Comparison of ENCODE assay signal across 21 cellular contexts in genomic region chr4:184259866-184260265, GRCh38. TPM values are rescaled to one million over a fixed set of nuclear protein-coding genes. Genes with fewer than 3 reads are reported as not detected.
DNase-seq lines count a peak whose midpoint lies in the region; ATAC-seq and TF ChIP-seq lines count a peak whose summit lies in the region.
"Had no signal": no experiment of that assay in that cellular context is flagged by ENCODE, and none has a peak within 500 bp of the region (broad histone marks: within the 10 kb centered on the region; RNA-seq: fewer than 3 reads in every experiment).

No MANE protein-coding gene starts in this region.

- H2BK120ac ChIP-seq in mesendoderm (ENCODE audit: low read depth, low read length), result no peak overlapping the region

- H3K27me3 Mint-ChIP-seq in progenitor cell of endocrine pancreas, result no peaks in the 10 kb centered on the region
- H3K27me3 Mint-ChIP-seq: CD4-positive, alpha-beta T cell had no signal

- H3K4me3 ChIP-seq in colonic mucosa, result no peak overlapping the region
- no peak overlapping the region for H3K4me3 ChIP-seq in mesendoderm (ENCODE audit: low read length)
- H3K4me3 ChIP-seq: A549, GM12878, GM23248 had no signal

- no peak overlapping the region for H3K23ac ChIP-seq in mesendoderm (ENCODE audit: low read length)

- no peak overlapping the region for H3K4ac ChIP-seq in mesendoderm (ENCODE audit: low read depth, low read length)

- H3K36me3 Mint-ChIP-seq in progenitor cell of endocrine pancreas (ENCODE audit: insufficient read depth), result no peaks in the 10 kb centered on the region

- no peak overlapping the region for H3K56ac ChIP-seq in mesendoderm (ENCODE audit: low read length)

- H3K9ac ChIP-seq in colonic mucosa (ENCODE audit: low read depth in 2 of 2, low read length in 2 of 2) (no peak overlapping the region), mesendoderm (ENCODE audit: low read length) (no peak overlapping the region)
- H3K9ac ChIP-seq: GM23248 had no signal

- H3K4me3 Mint-ChIP-seq in progenitor cell of endocrine pancreas (ENCODE audit: low read depth), result no peak overlapping the region
- H3K4me3 Mint-ChIP-seq: CD4-positive, alpha-beta T cell had no signal

- TF ChIP-seq CTCF in colonic mucosa (IDR thresholded peaks at IDR 0.05), result no peak
- no peak for TF ChIP-seq CTCF in progenitor cell of endocrine pancreas (IDR thresholded peaks at IDR 0.05; ENCODE audit: unreplicated experiment)

- no peak overlapping the region for H4K8ac ChIP-seq in mesendoderm (ENCODE audit: low read depth, low read length)

- no peak overlapping the region for H2AK5ac ChIP-seq in mesendoderm (ENCODE audit: low read length)

- no peak overlapping the region for H3K4me2 ChIP-seq in mesendoderm (ENCODE audit: low read length)
- H3K4me2 ChIP-seq: A549 had no signal

- ATAC-seq in GM21825 (IDR thresholded peaks at IDR 0.05; ENCODE audit: unreplicated experiment), result no peak
- no peak for ATAC-seq in HG03139 (IDR thresholded peaks at IDR 0.05; ENCODE audit: unreplicated experiment)
- ATAC-seq: A549, GM12878 had no signal

- H3K27me3 ChIP-seq in colonic mucosa (no peaks in the 10 kb centered on the region), mesendoderm (ENCODE audit: insufficient read depth, low read length, poor library complexity) (no peaks in the 10 kb centered on the region)

- DNase-seq in NCI-H82 (lab: John Stamatoyannopoulos, UW) (peak; percentile 5), NCI-H82 treated with DMSO at 0.1 percent for 48 hours (lab: John Stamatoyannopoulos, UW; ENCODE audit: unreplicated experiment) (no peak), colonic mucosa (peak; percentile 1), mesendoderm (no peak), progenitor cell of endocrine pancreas (ENCODE audit: low spot score, unreplicated experiment) (no peak), DMS53 (lab: John Stamatoyannopoulos, UW) (no peak)
- DNase-seq: AML-193; Caco-2; CD4-positive, alpha-beta T cell; DMS79 treated with DMSO at 0.1 percent for 48 hours; GF-D8; GM23248; HCEC 1CT; IMR-90 had no signal

- H3K79me2 ChIP-seq in mesendoderm (ENCODE audit: control insufficient read depth, insufficient read depth, low read length), result no peaks in the 10 kb centered on the region

- H2BK5ac ChIP-seq in mesendoderm (ENCODE audit: low read length), result no peak overlapping the region

- intact Hi-C loops in colonic mucosa (cut with DNase I), result no loop called here

- peak overlapping the region; percentile 15 for H3K27ac Mint-ChIP-seq in progenitor cell of endocrine pancreas
- H3K27ac Mint-ChIP-seq: CD4-positive, alpha-beta T cell had no signal

- H3K27ac ChIP-seq in colonic mucosa (no peak overlapping the region), mesendoderm (ENCODE audit: low read depth, low read length) (no peak overlapping the region)
- H3K27ac ChIP-seq: 22Rv1, A549, C4-2B, GM23248 had no signal

- no peak overlapping the region for H2BK15ac ChIP-seq in mesendoderm (replicated peaks; ENCODE audit: low read depth)

- H4K5ac ChIP-seq in mesendoderm (ENCODE audit: low read length), result peak overlapping the region; percentile 27

- H3K4me1 Mint-ChIP-seq in progenitor cell of endocrine pancreas (ENCODE audit: low read depth), result no peaks in the 10 kb centered on the region

- H3K36me3 ChIP-seq in colonic mucosa (no peaks in the 10 kb centered on the region), mesendoderm (ENCODE audit: control insufficient read depth, insufficient read depth, low read length) (no peaks in the 10 kb centered on the region)

- no peaks in the 10 kb centered on the region for H3K9me3 ChIP-seq in colonic mucosa
- H3K9me3 ChIP-seq: A549, Caco-2 had no signal

- no peaks in the 10 kb centered on the region for H3K79me1 ChIP-seq in mesendoderm (ENCODE audit: low read length)

- no peaks in the 10 kb centered on the region for H3K4me1 ChIP-seq in colonic mucosa
- H3K4me1 ChIP-seq in mesendoderm (ENCODE audit: control insufficient read depth, low read depth, low read length), result no peaks in the 10 kb centered on the region
- H3K4me1 ChIP-seq: Caco-2 had no signal

- WGBS in mesendoderm (ENCODE audit: extremely low coverage, insufficient coverage, low lambda C conversion rate), result no CpG with 5 or more reads among the region's 6 CpGs

- no peaks in the 10 kb centered on the region for H3K9me3 Mint-ChIP-seq in progenitor cell of endocrine pancreas (ENCODE audit: low read depth)
- H3K9me3 Mint-ChIP-seq: CD4-positive, alpha-beta T cell had no signal

- no peak overlapping the region for H3K18ac ChIP-seq in mesendoderm (ENCODE audit: low read length)

RNA-seq across cellular contexts. Expression of gene ENPP6, which starts 42.2 kb away (rescaled TPM):
- total RNA-seq in colonic mucosa, result under 1 TPM; 0.27 to 0.53 TPM
- polyA plus RNA-seq in mesendoderm (2013, experiment 1 of 2), result 0.21 TPM
- 0.29 TPM for polyA plus RNA-seq in mesendoderm (2013, experiment 2 of 2)
- total RNA-seq in progenitor cell of endocrine pancreas, result not detected in 2 replicates
- total RNA-seq: Caco-2; CD4-positive, alpha-beta T cell; GM23248; IMR-90 had no signal
- polyA plus RNA-seq: A549, BJ, GM23248, IMR-90 had no signal

Comparison
In these comparisons a context has a peak if more than half of its experiments do, and no peak if none do; other contexts are left out.
1. DNase-seq: peak in NCI-H82 (single experiment) and colonic mucosa (single experiment); none in NCI-H82 treated with DMSO at 0.1 percent for 48 hours (single experiment), mesendoderm (single experiment), progenitor cell of endocrine pancreas (single experiment) and DMS53 (single experiment).